In the genomic region with DNA sequence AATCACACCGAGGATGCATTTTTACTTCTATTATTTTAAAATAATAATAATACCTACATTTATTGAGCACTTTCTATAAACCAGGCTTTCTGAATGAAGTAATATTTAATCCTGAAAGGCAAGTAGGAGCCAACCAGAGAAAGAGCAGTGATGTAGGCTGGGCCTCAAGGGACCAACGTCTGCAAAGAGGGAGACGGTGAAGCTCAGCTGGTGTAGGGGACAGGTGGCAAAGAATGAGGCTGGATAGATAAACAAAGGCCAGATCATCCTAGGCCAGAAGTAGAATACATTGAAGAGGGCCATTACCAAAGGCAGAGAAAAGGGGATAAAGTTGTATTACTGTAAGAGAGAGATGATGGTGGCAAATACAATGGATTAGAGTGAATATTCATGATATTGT, we compare ENCODE assay signal across 1 cellular context.
TF ChIP-seq lines count a peak whose summit lies in the region.

No MANE protein-coding gene starts in this region.

TF ChIP-seq in SK-N-SH, 30 proteins besides CTCF, POLR2A, EP300 and RAD21 (continued from another document):
- TF ChIP-seq, protein P1, sequence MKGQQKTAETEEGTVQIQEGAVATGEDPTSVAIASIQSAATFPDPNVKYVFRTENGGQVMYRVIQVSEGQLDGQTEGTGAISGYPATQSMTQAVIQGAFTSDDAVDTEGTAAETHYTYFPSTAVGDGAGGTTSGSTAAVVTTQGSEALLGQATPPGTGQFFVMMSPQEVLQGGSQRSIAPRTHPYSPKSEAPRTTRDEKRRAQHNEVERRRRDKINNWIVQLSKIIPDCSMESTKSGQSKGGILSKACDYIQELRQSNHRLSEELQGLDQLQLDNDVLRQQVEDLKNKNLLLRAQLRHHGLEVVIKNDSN (IDR thresholded peaks at IDR 0.05; ENCODE audit: borderline replicate concordance, low read depth) = no peak
- TF ChIP-seq JUND (IDR thresholded peaks at IDR 0.05) (no peak), SIN3A (IDR thresholded peaks at IDR 0.05; ENCODE audit: borderline replicate concordance, low read depth, low read length) (no peak), ELF1 (IDR thresholded peaks at IDR 0.05) (no peak)
